1 cellular context compared by ENCODE assay signal in the genomic region with DNA sequence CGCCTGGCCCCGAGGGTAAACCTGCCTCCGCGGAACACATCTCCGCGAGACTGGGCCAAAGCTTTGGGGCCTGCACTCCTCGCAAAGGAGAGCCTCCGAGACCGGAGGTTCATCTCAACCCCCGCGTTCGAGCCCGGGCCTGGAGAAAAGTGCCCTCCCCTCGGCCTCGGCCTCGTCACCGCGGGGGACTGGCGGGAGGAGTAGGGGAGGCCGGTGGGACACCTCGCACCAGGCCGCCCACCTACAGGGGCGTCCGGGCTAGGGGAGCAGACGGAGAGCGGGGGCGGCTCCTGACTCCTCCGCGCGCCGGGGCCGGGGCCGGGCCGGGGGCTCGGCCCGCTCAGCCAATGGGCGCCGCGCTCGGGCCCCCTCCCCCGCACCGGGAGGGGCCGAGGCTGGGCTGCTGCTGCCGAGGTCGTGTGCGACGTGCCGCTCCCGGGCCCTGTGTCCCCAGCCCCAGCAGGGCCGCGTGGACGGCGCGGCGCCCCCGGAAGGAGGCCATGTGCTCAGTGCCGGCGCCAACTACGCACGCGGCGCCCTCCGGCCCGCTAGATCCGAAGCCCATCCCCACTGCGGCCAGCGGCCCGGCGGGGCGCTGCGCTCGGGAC.
TF ChIP-seq lines count a peak whose summit lies in the region.

No MANE protein-coding gene starts in this region.

TF ChIP-seq in K562, 482 proteins besides CTCF, POLR2A, EP300 and RAD21 (continued from another document and continues in another):
- TF ChIP-seq, protein P1, sequence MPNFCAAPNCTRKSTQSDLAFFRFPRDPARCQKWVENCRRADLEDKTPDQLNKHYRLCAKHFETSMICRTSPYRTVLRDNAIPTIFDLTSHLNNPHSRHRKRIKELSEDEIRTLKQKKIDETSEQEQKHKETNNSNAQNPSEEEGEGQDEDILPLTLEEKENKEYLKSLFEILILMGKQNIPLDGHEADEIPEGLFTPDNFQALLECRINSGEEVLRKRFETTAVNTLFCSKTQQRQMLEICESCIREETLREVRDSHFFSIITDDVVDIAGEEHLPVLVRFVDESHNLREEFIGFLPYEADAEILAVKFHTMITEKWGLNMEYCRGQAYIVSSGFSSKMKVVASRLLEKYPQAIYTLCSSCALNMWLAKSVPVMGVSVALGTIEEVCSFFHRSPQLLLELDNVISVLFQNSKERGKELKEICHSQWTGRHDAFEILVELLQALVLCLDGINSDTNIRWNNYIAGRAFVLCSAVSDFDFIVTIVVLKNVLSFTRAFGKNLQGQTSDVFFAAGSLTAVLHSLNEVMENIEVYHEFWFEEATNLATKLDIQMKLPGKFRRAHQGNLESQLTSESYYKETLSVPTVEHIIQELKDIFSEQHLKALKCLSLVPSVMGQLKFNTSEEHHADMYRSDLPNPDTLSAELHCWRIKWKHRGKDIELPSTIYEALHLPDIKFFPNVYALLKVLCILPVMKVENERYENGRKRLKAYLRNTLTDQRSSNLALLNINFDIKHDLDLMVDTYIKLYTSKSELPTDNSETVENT (CRISPR knock-in tag; IDR thresholded peaks at IDR 0.05): no peak
- TF ChIP-seq, protein P2, sequence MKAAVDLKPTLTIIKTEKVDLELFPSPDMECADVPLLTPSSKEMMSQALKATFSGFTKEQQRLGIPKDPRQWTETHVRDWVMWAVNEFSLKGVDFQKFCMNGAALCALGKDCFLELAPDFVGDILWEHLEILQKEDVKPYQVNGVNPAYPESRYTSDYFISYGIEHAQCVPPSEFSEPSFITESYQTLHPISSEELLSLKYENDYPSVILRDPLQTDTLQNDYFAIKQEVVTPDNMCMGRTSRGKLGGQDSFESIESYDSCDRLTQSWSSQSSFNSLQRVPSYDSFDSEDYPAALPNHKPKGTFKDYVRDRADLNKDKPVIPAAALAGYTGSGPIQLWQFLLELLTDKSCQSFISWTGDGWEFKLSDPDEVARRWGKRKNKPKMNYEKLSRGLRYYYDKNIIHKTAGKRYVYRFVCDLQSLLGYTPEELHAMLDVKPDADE (conservative IDR thresholded peaks at IDR 0.05; ENCODE audit: control insufficient read depth, low read depth, low read length): peak; percentile 92; the same call in 1 of the 2 replicates
- no peak for TF ChIP-seq GATA2 (CRISPR knock-in tag; IDR thresholded peaks at IDR 0.05)
- peak; percentile 69 for TF ChIP-seq CREM (IDR thresholded peaks at IDR 0.05; ENCODE audit: low read depth)
- 0 out of 4 replicates have a peak, but pooled peaks of 1 of the 2 experiments have one; percentile 36 for TF ChIP-seq FOXA3 (CRISPR knock-in tag; conservative IDR thresholded peaks at IDR 0.05 in 1 of 2, IDR thresholded peaks at IDR 0.05 in 1 of 2)
- no peak for TF ChIP-seq RBM34 (IDR thresholded peaks at IDR 0.05; ENCODE audit: borderline replicate concordance, insufficient read depth, low read length)
- TF ChIP-seq XRCC5 (IDR thresholded peaks at IDR 0.05; ENCODE audit: low read depth, low read length): no peak
- peak; percentile 94 for TF ChIP-seq BHLHE40 (IDR thresholded peaks at IDR 0.05; ENCODE audit: low read length)
- TF ChIP-seq GATAD2B (IDR thresholded peaks at IDR 0.05; ENCODE audit: borderline replicate concordance): peak; percentile 91
- 0 out of 2 replicates have a peak, but pooled peaks have one; percentile 42 for TF ChIP-seq KLF16 (IDR thresholded peaks at IDR 0.05)
- TF ChIP-seq DPF2 (IDR thresholded peaks at IDR 0.05): peak; percentile 25; the same call in 1 of the 2 replicates
- TF ChIP-seq KDM5B (IDR thresholded peaks at IDR 0.05; ENCODE audit: insufficient replicate concordance, low read depth, low read length): peak; percentile 59
- TF ChIP-seq, protein P3, sequence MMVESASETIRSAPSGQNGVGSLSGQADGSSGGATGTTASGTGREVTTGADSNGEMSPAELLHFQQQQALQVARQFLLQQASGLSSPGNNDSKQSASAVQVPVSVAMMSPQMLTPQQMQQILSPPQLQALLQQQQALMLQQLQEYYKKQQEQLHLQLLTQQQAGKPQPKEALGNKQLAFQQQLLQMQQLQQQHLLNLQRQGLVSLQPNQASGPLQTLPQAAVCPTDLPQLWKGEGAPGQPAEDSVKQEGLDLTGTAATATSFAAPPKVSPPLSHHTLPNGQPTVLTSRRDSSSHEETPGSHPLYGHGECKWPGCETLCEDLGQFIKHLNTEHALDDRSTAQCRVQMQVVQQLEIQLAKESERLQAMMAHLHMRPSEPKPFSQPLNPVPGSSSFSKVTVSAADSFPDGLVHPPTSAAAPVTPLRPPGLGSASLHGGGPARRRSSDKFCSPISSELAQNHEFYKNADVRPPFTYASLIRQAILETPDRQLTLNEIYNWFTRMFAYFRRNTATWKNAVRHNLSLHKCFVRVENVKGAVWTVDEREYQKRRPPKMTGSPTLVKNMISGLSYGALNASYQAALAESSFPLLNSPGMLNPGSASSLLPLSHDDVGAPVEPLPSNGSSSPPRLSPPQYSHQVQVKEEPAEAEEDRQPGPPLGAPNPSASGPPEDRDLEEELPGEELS (CRISPR knock-in tag; IDR thresholded peaks at IDR 0.05; ENCODE audit: borderline replicate concordance): peak; percentile 20; the same call in 1 of the 2 replicates
- peak; percentile 28 for TF ChIP-seq FIP1L1 (IDR thresholded peaks at IDR 0.05; ENCODE audit: low read depth, low read length, poor library complexity, severe bottlenecking)
- TF ChIP-seq, protein P4, sequence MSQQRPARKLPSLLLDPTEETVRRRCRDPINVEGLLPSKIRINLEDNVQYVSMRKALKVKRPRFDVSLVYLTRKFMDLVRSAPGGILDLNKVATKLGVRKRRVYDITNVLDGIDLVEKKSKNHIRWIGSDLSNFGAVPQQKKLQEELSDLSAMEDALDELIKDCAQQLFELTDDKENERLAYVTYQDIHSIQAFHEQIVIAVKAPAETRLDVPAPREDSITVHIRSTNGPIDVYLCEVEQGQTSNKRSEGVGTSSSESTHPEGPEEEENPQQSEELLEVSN (IDR thresholded peaks at IDR 0.05; ENCODE audit: borderline replicate concordance in 1 of 2, extremely low read depth in 1 of 2, insufficient read depth in 1 of 2, insufficient read length in 1 of 2, low read depth in 1 of 2, low read length in 1 of 2, poor library complexity in 1 of 2, severe bottlenecking in 1 of 2): peak; percentile 50 to 85
- peak; percentile 63; the same call in 1 of the 2 replicates for TF ChIP-seq FOXP1 (CRISPR knock-in tag; IDR thresholded peaks at IDR 0.05)
- no peak; the same call in none of the 2 replicates for TF ChIP-seq CREB1 (IDR thresholded peaks at IDR 0.05)
- peak; percentile 65; the same call in 1 of the 2 replicates for TF ChIP-seq CREB1 (CRISPR knock-in tag; IDR thresholded peaks at IDR 0.05)
- TF ChIP-seq ETV6 (IDR thresholded peaks at IDR 0.05; ENCODE audit: borderline replicate concordance in 1 of 2, low read depth in 2 of 2, low read length in 1 of 2): no peak
- peak; percentile 85; the same call in 1 of the 2 replicates for TF ChIP-seq ETV6 (CRISPR knock-in tag; IDR thresholded peaks at IDR 0.05; ENCODE audit: borderline replicate concordance)
- peak; percentile 67; the same call in 1 of the 2 replicates for TF ChIP-seq TEAD4 (IDR thresholded peaks at IDR 0.05; ENCODE audit: low read length)
- TF ChIP-seq TEAD4 (CRISPR knock-in tag; IDR thresholded peaks at IDR 0.05; ENCODE audit: borderline replicate concordance): peak; percentile 13; the same call in 1 of the 2 replicates
- TF ChIP-seq L3MBTL2 (IDR thresholded peaks at IDR 0.05): peak; percentile 72
- TF ChIP-seq NCOA4 (IDR thresholded peaks at IDR 0.05; ENCODE audit: partially characterized antibody): no peak
- TF ChIP-seq, protein P5, sequence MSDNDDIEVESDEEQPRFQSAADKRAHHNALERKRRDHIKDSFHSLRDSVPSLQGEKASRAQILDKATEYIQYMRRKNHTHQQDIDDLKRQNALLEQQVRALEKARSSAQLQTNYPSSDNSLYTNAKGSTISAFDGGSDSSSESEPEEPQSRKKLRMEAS (CRISPR knock-in tag; IDR thresholded peaks at IDR 0.05): peak; percentile 77
- TF ChIP-seq ESRRA (IDR thresholded peaks at IDR 0.05; ENCODE audit: borderline replicate concordance, low read depth): no peak; the same call in 1 of the 2 replicates
- peak; percentile 40 to 79; a peak in 2 of 4 replicates for TF ChIP-seq HDAC1 (IDR thresholded peaks at IDR 0.05)
- TF ChIP-seq SMAD4 (CRISPR knock-in tag; conservative IDR thresholded peaks at IDR 0.05): peak; percentile 84
- TF ChIP-seq POLR2AphosphoS5 (IDR thresholded peaks at IDR 0.05; ENCODE audit: control insufficient read depth, insufficient read depth, low read depth, low read length): peak; percentile 14; the same call in 1 of the 2 replicates
- TF ChIP-seq CHD1 (IDR thresholded peaks at IDR 0.05; ENCODE audit: low read length): peak; percentile 6
- TF ChIP-seq, protein P6, sequence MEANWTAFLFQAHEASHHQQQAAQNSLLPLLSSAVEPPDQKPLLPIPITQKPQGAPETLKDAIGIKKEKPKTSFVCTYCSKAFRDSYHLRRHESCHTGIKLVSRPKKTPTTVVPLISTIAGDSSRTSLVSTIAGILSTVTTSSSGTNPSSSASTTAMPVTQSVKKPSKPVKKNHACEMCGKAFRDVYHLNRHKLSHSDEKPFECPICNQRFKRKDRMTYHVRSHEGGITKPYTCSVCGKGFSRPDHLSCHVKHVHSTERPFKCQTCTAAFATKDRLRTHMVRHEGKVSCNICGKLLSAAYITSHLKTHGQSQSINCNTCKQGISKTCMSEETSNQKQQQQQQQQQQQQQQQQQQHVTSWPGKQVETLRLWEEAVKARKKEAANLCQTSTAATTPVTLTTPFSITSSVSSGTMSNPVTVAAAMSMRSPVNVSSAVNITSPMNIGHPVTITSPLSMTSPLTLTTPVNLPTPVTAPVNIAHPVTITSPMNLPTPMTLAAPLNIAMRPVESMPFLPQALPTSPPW (CRISPR knock-in tag; IDR thresholded peaks at IDR 0.05): peak; percentile 86
- TF ChIP-seq PRPF4 (IDR thresholded peaks at IDR 0.05; ENCODE audit: insufficient read depth, low read depth, low read length, poor library complexity, severe bottlenecking): peak; percentile 30
- TF ChIP-seq, protein P7, sequence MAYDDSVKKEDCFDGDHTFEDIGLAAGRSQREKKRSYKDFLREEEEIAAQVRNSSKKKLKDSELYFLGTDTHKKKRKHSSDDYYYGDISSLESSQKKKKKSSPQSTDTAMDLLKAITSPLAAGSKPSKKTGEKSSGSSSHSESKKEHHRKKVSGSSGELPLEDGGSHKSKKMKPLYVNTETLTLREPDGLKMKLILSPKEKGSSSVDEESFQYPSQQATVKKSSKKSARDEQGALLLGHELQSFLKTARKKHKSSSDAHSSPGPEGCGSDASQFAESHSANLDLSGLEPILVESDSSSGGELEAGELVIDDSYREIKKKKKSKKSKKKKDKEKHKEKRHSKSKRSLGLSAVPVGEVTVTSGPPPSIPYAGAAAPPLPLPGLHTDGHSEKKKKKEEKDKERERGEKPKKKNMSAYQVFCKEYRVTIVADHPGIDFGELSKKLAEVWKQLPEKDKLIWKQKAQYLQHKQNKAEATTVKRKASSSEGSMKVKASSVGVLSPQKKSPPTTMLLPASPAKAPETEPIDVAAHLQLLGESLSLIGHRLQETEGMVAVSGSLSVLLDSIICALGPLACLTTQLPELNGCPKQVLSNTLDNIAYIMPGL (CRISPR knock-in tag; IDR thresholded peaks at IDR 0.05): peak; percentile 68
- TF ChIP-seq EGR1 (conservative IDR thresholded peaks at IDR 0.05): peak; percentile 99
- TF ChIP-seq, protein P8, sequence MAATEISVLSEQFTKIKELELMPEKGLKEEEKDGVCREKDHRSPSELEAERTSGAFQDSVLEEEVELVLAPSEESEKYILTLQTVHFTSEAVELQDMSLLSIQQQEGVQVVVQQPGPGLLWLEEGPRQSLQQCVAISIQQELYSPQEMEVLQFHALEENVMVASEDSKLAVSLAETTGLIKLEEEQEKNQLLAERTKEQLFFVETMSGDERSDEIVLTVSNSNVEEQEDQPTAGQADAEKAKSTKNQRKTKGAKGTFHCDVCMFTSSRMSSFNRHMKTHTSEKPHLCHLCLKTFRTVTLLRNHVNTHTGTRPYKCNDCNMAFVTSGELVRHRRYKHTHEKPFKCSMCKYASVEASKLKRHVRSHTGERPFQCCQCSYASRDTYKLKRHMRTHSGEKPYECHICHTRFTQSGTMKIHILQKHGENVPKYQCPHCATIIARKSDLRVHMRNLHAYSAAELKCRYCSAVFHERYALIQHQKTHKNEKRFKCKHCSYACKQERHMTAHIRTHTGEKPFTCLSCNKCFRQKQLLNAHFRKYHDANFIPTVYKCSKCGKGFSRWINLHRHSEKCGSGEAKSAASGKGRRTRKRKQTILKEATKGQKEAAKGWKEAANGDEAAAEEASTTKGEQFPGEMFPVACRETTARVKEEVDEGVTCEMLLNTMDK (IDR thresholded peaks at IDR 0.05; ENCODE audit: borderline replicate concordance, insufficient read depth, low read depth, low read length, poor library complexity, severe bottlenecking): peak; percentile 9
- TF ChIP-seq GATAD2A (IDR thresholded peaks at IDR 0.05): no peak
- TF ChIP-seq RUNX1 (IDR thresholded peaks at IDR 0.05; ENCODE audit: low read depth): 0 out of 2 replicates have a peak, but pooled peaks have one; percentile 8
- peak; percentile 82 for TF ChIP-seq CTBP1 (IDR thresholded peaks at IDR 0.05; ENCODE audit: borderline replicate concordance)
- TF ChIP-seq, protein P9, sequence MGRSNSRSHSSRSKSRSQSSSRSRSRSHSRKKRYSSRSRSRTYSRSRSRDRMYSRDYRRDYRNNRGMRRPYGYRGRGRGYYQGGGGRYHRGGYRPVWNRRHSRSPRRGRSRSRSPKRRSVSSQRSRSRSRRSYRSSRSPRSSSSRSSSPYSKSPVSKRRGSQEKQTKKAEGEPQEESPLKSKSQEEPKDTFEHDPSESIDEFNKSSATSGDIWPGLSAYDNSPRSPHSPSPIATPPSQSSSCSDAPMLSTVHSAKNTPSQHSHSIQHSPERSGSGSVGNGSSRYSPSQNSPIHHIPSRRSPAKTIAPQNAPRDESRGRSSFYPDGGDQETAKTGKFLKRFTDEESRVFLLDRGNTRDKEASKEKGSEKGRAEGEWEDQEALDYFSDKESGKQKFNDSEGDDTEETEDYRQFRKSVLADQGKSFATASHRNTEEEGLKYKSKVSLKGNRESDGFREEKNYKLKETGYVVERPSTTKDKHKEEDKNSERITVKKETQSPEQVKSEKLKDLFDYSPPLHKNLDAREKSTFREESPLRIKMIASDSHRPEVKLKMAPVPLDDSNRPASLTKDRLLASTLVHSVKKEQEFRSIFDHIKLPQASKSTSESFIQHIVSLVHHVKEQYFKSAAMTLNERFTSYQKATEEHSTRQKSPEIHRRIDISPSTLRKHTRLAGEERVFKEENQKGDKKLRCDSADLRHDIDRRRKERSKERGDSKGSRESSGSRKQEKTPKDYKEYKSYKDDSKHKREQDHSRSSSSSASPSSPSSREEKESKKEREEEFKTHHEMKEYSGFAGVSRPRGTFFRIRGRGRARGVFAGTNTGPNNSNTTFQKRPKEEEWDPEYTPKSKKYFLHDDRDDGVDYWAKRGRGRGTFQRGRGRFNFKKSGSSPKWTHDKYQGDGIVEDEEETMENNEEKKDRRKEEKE (IDR thresholded peaks at IDR 0.05; ENCODE audit: borderline replicate concordance in 1 of 2, control insufficient read depth in 1 of 2, low read depth in 2 of 2, low read length in 1 of 2): 0 out of 4 replicates have a peak, but pooled peaks of 1 of the 2 experiments have one; percentile 12
- peak; percentile 83 for TF ChIP-seq POLR2G (IDR thresholded peaks at IDR 0.05; ENCODE audit: low read depth, low read length)
